In genomic region chr20:31648064-31648463, GRCh38 we compare ENCODE assay signal across 6 cellular contexts. TPM values are rescaled to one million over a fixed set of nuclear protein-coding genes. Genes with fewer than 3 reads are reported as not detected.
"Had no signal": no experiment of that assay in that cellular context is flagged by ENCODE, and none has a peak within 500 bp of the region (broad histone marks: within the 10 kb centered on the region; RNA-seq: fewer than 3 reads in every experiment).

No MANE protein-coding gene starts in this region.

RNA-seq across cellular contexts. Expression of gene COX4I2, which starts 10.4 kb away (rescaled TPM):
- total RNA-seq: natural killer cell treated with Interleukin-12 subunit alpha and Interleukin-12 subunit beta and Interleukin-15 and Interleukin-18, amount 100 ng/mL, for 72 hours; neural crest cell; osteocyte; pulmonary artery endothelial cell; smooth muscle cell; transverse colon had no signal
